32 cellular contexts compared by ENCODE assay signal in the genomic region with DNA sequence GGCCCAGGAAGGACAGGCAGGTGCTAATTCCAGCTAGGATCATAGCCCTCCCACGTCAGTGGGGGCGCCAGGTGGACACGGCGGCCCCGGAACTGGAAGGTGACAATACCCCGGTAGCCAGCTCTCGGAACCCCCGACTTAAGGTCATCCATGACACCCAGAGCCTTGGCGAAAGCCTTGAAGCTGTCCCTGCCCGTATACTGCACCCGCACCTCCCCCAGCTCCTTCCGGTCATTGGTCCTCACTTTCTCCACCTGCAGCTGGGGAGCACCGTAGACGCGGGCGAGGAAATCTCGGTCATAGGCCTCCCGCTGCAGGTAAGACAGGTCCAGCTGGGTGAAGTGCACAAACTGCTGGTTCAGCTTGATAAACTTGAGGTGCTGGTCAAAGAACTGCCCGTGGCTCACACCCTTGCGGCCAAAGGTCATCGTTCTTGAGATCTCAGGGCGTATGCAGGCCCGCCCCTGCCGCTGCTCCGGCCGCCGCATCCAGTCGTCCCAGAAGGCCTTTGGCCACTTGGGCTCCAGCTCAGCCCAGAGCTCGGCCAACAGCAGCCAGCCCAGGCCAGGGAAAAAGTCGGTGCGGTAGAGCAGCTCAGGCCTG. TPM values are rescaled to one million over a fixed set of nuclear protein-coding genes. Genes with fewer than 3 reads are reported as not detected.
"Had no signal": no experiment of that assay in that cellular context is flagged by ENCODE, and none has a peak within 500 bp of the region (broad histone marks: within the 10 kb centered on the region; RNA-seq: fewer than 3 reads in every experiment).

No MANE protein-coding gene starts in this region.

- H3K9me3 ChIP-seq: SJCRH30, SK-N-SH had no signal

- H3K4me3 ChIP-seq: SJCRH30 had no signal

- H3K27me3 ChIP-seq: SJCRH30 had no signal

- DNase-seq: activated CD4-positive, alpha-beta memory T cell treated with anti-CD3 and anti-CD28 coated beads, Interleukin-2, amount 10 ng/mL, durations not matched to agents 7 days and 5 days; activated CD4-positive, alpha-beta T cell treated with anti-CD3 and anti-CD28 coated beads for 36 hours; activated CD4-positive, alpha-beta T cell treated with anti-CD3 and anti-CD28 coated beads, Interleukin-2, amount 50 U/mL, for 1 hour; activated naive CD8-positive, alpha-beta T cell treated with anti-CD3 and anti-CD28 coated beads, Interleukin-2, amount 50 U/mL, for 24 hours; activated T-cell treated with anti-CD3 and anti-CD28 coated beads, Interleukin-2, amount 50 U/mL, for 1 hour; amniotic stem cell; IMR-90; KG1; MV-4-11; NCI-H1092 treated with DMSO at 0.1 percent for 48 hours; NCI-H1417 treated with DMSO at 0.1 percent for 48 hours; NCI-H1694; NCI-H2029; NCI-H2107; NCI-H2171 treated with DMSO at 0.1 percent for 48 hours; NCI-H226; NCI-H526; NK-92 treated with Interleukin-12 subunit alpha and Interleukin-12 subunit beta, amount 100 ng/mL, for 24 hours; OCI-M1; RPMI8226; SJCRH30; SK-N-SH; T-helper 1 cell had no signal

- H3K27ac ChIP-seq: SJCRH30, VCaP had no signal

RNA-seq across cellular contexts. Expression of gene OR2Y1, which starts 51.9 kb away (rescaled TPM):
- total RNA-seq: activated CD4-positive, alpha-beta memory T cell treated with anti-CD3 and anti-CD28 coated beads, Interleukin-2, amount 10 ng/mL, durations not matched to agents 7 days and 5 days; activated CD4-positive, alpha-beta T cell treated with anti-CD3 and anti-CD28 coated beads for 36 hours; activated CD8-positive, alpha-beta memory T cell treated with anti-CD3 and anti-CD28 coated beads for 36 hours; activated naive CD4-positive, alpha-beta T cell treated with anti-CD3 and anti-CD28 coated beads, Interleukin-2, amount 50 U/mL, for 72 hours; astrocyte; IMR-90; LHCN-M2; MCF 10A; NCI-H460; Right ventricle myocardium inferior; SJCRH30; T-helper 2 cell treated with Interferon-gamma antibody and Interleukin-4, amounts not matched to agents 100 ng/mL and 5 ng/mL, for 36 hours had no signal
